ENCODE assay signal across 7 cellular contexts in the genomic region with DNA sequence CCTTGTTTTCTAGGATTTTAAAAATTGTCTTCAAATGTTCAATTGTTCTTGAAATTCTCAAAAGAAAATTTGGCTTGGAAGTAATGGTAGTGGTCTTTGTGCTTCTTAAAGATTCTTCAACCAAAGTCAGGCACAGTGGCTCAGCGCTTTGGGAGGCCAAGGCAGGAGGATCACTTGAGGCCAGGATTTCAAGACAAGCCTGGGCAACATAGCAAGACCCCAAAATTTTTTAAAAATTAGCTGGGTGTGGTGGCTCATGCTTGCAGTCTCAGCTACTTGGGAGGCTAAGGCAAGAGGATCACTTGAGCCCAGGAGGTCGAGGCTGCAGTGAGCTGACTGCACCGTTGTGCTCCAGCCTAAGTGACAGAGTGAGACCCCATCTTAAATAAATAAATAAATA.
"Had no signal": no experiment of that assay in that cellular context is flagged by ENCODE, and none has a peak within 500 bp of the region (broad histone marks: within the 10 kb centered on the region; RNA-seq: fewer than 3 reads in every experiment).

No MANE protein-coding gene starts in this region.

- ATAC-seq: GM23338, HepG2 had no signal

- H3K27ac ChIP-seq: HL-60 had no signal

- H3K4me3 ChIP-seq: GM23338 had no signal

- DNase-seq: H9, HCEC 1CT, HFFc6, KBM-7 had no signal
